In the genomic region with DNA sequence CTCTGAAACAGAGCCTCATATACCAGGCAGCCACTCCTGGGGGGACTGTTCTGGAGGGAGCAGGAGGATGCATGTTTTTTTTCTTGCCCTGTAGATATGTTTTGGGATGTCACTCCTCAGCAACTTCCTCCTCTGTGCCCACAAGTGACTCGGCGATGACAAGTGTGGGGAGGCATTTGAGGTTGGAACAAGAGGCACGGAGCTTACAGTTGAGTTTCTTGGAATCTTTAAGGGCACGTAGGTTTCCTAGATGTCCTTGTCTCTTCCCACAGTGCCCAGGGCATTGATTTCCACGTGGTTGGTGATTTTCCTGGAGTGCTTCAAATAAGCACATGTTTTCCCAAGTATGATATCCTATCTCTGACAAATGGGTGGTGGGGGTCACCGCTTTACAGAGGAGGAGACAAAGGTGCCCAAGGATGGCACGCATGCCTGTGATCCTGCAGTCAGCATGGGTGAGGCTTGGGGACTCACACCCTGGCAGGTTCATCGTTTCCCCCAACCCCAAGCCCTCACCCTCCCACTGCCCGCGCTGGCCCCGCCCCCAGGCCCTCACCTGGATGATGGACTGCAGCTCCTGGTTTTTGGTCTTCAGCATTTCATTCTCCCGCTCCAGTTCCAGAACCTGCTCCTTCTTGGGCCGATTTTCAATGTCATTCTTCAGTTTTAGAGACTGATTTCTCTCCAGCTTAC, we compare ENCODE assay signal across 10 cellular contexts.
DNase-seq lines count a peak whose midpoint lies in the region; ATAC-seq and TF ChIP-seq lines count a peak whose summit lies in the region.
"Had no signal": no experiment of that assay in that cellular context is flagged by ENCODE, and none has a peak within 500 bp of the region (broad histone marks: within the 10 kb centered on the region; RNA-seq: fewer than 3 reads in every experiment).

No MANE protein-coding gene starts in this region.

- H3K27me3 Mint-ChIP-seq in CD8-positive, alpha-beta memory T cell = peaks cover 0 to 1% of the 10 kb centered on the region in 2 donors
- no peaks in the 10 kb centered on the region for H3K27me3 Mint-ChIP-seq in activated naive CD8-positive, alpha-beta T cell treated with anti-CD3 and anti-CD28 coated beads for 36 hours
- H3K27me3 Mint-ChIP-seq in nephron progenitor cell (ENCODE audit: low read depth, poor library complexity) = peaks cover 20% of the 10 kb centered on the region

- H3K18ac ChIP-seq in mesenchymal stem cell (ENCODE audit: low read depth in 1 of 2, low read length in 2 of 2) = no peak overlapping the region

- no peak overlapping the region for H3K9ac ChIP-seq in mesenchymal stem cell (ENCODE audit: low read length)

- H3K27me3 ChIP-seq in CD8-positive, alpha-beta memory T cell (ENCODE audit: insufficient read depth, low read length, poor library complexity, severe bottlenecking) = no peaks in the 10 kb centered on the region
- H3K27me3 ChIP-seq in mesenchymal stem cell (ENCODE audit: control insufficient read depth in 1 of 2, insufficient read depth in 1 of 2, low read length in 2 of 2) = peaks cover 42 to 43% of the 10 kb centered on the region in 2 experiments
- H3K27me3 ChIP-seq: ovary had no signal

- no peak for ATAC-seq in GM18502 (IDR thresholded peaks at IDR 0.05; ENCODE audit: poor library complexity, unreplicated experiment)

- H2BK120ac ChIP-seq in mesenchymal stem cell (ENCODE audit: low read depth, low read length) = no peak overlapping the region

- no peak overlapping the region for H3K4ac ChIP-seq in mesenchymal stem cell (ENCODE audit: low read depth in 1 of 2, low read length in 2 of 2)

- DNase-seq in CD8-positive, alpha-beta memory T cell = peak in 1 of 5 donors; percentile 24
- DNase-seq in Kasumi-1 (lab: John Stamatoyannopoulos, UW) (peak; percentile 39 to 43), nephron progenitor cell (no peak), glomerular visceral epithelial cell (ENCODE audit: extremely low spot score) (no peak), mesenchymal stem cell (no peak), NCI-H2029 treated with DMSO at 0.1 percent for 48 hours (lab: John Stamatoyannopoulos, UW) (no peak)
- no peak for DNase-seq in activated naive CD8-positive, alpha-beta T cell treated with anti-CD3 and anti-CD28 coated beads for 36 hours
- DNase-seq: DND-41 had no signal

- no peak overlapping the region for H2AK5ac ChIP-seq in mesenchymal stem cell (ENCODE audit: low read length, severe bottlenecking)

- H3K23ac ChIP-seq in mesenchymal stem cell (ENCODE audit: low read length in 2 of 2) = no peak overlapping the region

- CTCF ChIA-PET in CD8-positive, alpha-beta memory T cell (lab: Charles Lee) = no interaction called here

- H3K4me1 Mint-ChIP-seq in CD8-positive, alpha-beta memory T cell = peaks cover 4 to 5% (median 4%) of the 10 kb centered on the region in 3 donors
- peaks cover 16% of the 10 kb centered on the region for H3K4me1 Mint-ChIP-seq in activated naive CD8-positive, alpha-beta T cell treated with anti-CD3 and anti-CD28 coated beads for 36 hours
- H3K4me1 Mint-ChIP-seq in nephron progenitor cell = peaks cover 41% of the 10 kb centered on the region

- H3K79me1 ChIP-seq in mesenchymal stem cell (replicated peaks; ENCODE audit: low read length, poor library complexity, severe bottlenecking) = no peaks in the 10 kb centered on the region

- H3K4me2 ChIP-seq in mesenchymal stem cell (ENCODE audit: low read length, poor library complexity, severe bottlenecking) = no peak overlapping the region

- no peak overlapping the region for H3K27ac ChIP-seq in CD8-positive, alpha-beta memory T cell (ENCODE audit: low read depth, low read length)
- H3K27ac ChIP-seq in mesenchymal stem cell (ENCODE audit: low read length, poor library complexity, severe bottlenecking) = no peak overlapping the region
- H3K27ac ChIP-seq: ovary had no signal

- peaks cover 72% of the 10 kb centered on the region for H3K36me3 ChIP-seq in CD8-positive, alpha-beta memory T cell (ENCODE audit: insufficient read depth, low read length)
- peaks cover 0 to 2% of the 10 kb centered on the region in 2 experiments for H3K36me3 ChIP-seq in mesenchymal stem cell (ENCODE audit: control insufficient read depth in 1 of 2, insufficient read depth in 2 of 2, low read depth in 1 of 2, low read length in 2 of 2)
- H3K36me3 ChIP-seq: ovary had no signal

- H3K9me3 ChIP-seq in CD8-positive, alpha-beta memory T cell (ENCODE audit: low read length) = no peaks in the 10 kb centered on the region
- H3K9me3 ChIP-seq in mesenchymal stem cell (ENCODE audit: control insufficient read depth, low read length) = no peaks in the 10 kb centered on the region
- H3K9me3 ChIP-seq: ovary had no signal

- WGBS in mesenchymal stem cell = 78% methylated on average over 13 of the region's 13 CpGs

- no peak for TF ChIP-seq CTCF in nephron progenitor cell (IDR thresholded peaks at IDR 0.05)

- H2BK15ac ChIP-seq in mesenchymal stem cell (ENCODE audit: low read depth, poor library complexity, severe bottlenecking) = no peak overlapping the region

- no peak overlapping the region for H3K14ac ChIP-seq in mesenchymal stem cell (ENCODE audit: low read length in 2 of 2)

- H3K9me3 Mint-ChIP-seq in CD8-positive, alpha-beta memory T cell = no peaks in the 10 kb centered on the region
- H3K9me3 Mint-ChIP-seq in activated naive CD8-positive, alpha-beta T cell treated with anti-CD3 and anti-CD28 coated beads for 36 hours = no peaks in the 10 kb centered on the region
- H3K9me3 Mint-ChIP-seq in nephron progenitor cell = no peaks in the 10 kb centered on the region

- H3K27ac Mint-ChIP-seq in CD8-positive, alpha-beta memory T cell = peak overlapping the region in 6 of 8 donors; percentile 17 to 93 (median 46)
- H3K27ac Mint-ChIP-seq in activated naive CD8-positive, alpha-beta T cell treated with anti-CD3 and anti-CD28 coated beads for 36 hours = peak overlapping the region; percentile 12
- H3K27ac Mint-ChIP-seq in nephron progenitor cell = peak overlapping the region; percentile 54

- H3K36me3 Mint-ChIP-seq in CD8-positive, alpha-beta memory T cell = peaks cover 7 to 90% (median 23%) of the 10 kb centered on the region in 3 donors
- peaks cover 36% of the 10 kb centered on the region for H3K36me3 Mint-ChIP-seq in activated naive CD8-positive, alpha-beta T cell treated with anti-CD3 and anti-CD28 coated beads for 36 hours
- H3K36me3 Mint-ChIP-seq in nephron progenitor cell (ENCODE audit: low read depth) = no peaks in the 10 kb centered on the region

- POLR2A ChIA-PET in CD8-positive, alpha-beta memory T cell (lab: Charles Lee) = no interaction called here

- H2AFZ ChIP-seq in mesenchymal stem cell (ENCODE audit: low read depth, low read length) = no peak overlapping the region

- H3K4me3 ChIP-seq in CD8-positive, alpha-beta memory T cell (ENCODE audit: low read length) = no peak overlapping the region
- H3K4me3 ChIP-seq in mesenchymal stem cell (ENCODE audit: insufficient read depth in 1 of 2, low read depth in 1 of 2, low read length in 2 of 2) = no peak overlapping the region
- H3K4me3 ChIP-seq: ovary had no signal

- no peak overlapping the region for H4K91ac ChIP-seq in mesenchymal stem cell (ENCODE audit: low read length)

- no peak overlapping the region for H2BK12ac ChIP-seq in mesenchymal stem cell (ENCODE audit: low read length in 2 of 2)

- H2BK5ac ChIP-seq in mesenchymal stem cell (ENCODE audit: low read depth, low read length, poor library complexity, severe bottlenecking) = no peak overlapping the region

- no peak overlapping the region for H3K4me3 Mint-ChIP-seq in CD8-positive, alpha-beta memory T cell
- no peak overlapping the region for H3K4me3 Mint-ChIP-seq in activated naive CD8-positive, alpha-beta T cell treated with anti-CD3 and anti-CD28 coated beads for 36 hours
- H3K4me3 Mint-ChIP-seq in nephron progenitor cell = no peak overlapping the region

- H3K4me1 ChIP-seq in CD8-positive, alpha-beta memory T cell (ENCODE audit: insufficient read depth, low read length) = no peaks in the 10 kb centered on the region
- peaks cover 8% of the 10 kb centered on the region for H3K4me1 ChIP-seq in mesenchymal stem cell (ENCODE audit: control insufficient read depth, insufficient read depth, low read depth, low read length)

- no peak overlapping the region for H4K8ac ChIP-seq in mesenchymal stem cell (ENCODE audit: low read length)

Comparison
In these comparisons a context has a peak if more than half of its experiments do, and no peak if none do; other contexts are left out.
1. DNase-seq: peak in Kasumi-1 (2 of 2); none in activated naive CD8-positive, alpha-beta T cell treated with anti-CD3 and anti-CD28 coated beads for 36 hours (single experiment), nephron progenitor cell (single experiment), glomerular visceral epithelial cell (single experiment), mesenchymal stem cell (single experiment) and NCI-H2029 treated with DMSO at 0.1 percent for 48 hours (single experiment).
2. Peak in every context shown above with its lines, with median percentiles within 50 percentile points of each other: H3K27ac Mint-ChIP-seq.